Comparison of ENCODE assay signal across 4 cellular contexts in genomic region chr7:100244988-100245605, GRCh38. TPM values are rescaled to one million over a fixed set of nuclear protein-coding genes. Genes with fewer than 3 reads are reported as not detected.
"Had no signal": no experiment of that assay in that cellular context is flagged by ENCODE, and none has a peak within 500 bp of the region (broad histone marks: within the 10 kb centered on the region; RNA-seq: fewer than 3 reads in every experiment).

No MANE protein-coding gene starts in this region.

RNA-seq across cellular contexts. Expression of gene PVRIG, which starts 25.3 kb away (rescaled TPM):
- total RNA-seq: dermis blood vessel endothelial cell, epithelial cell of proximal tubule, hepatocyte, neural crest cell had no signal
